Comparison of ENCODE assay signal across 8 cellular contexts in the genomic region with DNA sequence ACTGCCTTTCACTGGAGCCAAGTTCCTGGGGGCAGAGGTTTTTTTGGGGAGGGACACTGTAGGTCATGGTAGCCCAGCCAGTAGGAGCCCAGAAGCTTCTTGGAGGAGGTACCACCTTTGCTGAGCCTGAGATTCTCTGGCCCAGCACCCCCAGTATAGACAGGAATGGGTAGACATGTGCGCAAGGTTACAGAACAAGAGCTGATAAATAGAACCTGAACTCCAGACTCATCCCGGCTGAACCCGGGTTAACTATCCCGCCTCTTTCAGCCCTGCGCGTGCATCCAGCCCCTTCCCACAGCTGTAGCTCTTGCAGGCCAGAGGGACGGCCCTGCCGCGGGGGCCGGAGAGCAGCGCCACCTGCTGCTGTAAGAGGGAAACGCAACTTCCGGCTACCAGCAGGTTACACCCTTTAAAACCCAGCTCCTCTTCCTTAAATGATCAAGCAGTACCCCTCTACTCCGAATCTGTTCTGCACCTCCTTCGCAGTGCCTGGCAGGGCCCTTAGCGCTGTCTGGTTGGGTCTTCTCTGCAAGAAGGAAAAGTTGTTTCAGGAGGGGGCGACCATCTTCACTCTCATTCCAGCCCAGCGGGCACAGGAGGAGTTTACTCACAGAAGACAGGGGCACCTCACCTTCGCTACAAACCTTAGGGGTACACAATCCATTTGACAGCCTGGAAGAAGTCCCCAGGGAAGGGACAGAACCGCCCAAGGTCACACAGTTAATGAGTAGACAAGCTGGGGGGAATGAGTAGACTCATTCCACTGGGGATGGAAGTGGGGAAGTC. TPM values are rescaled to one million over a fixed set of nuclear protein-coding genes. Genes with fewer than 3 reads are reported as not detected.
DNase-seq lines count a peak whose midpoint lies in the region; ATAC-seq and TF ChIP-seq lines count a peak whose summit lies in the region.

No MANE protein-coding gene starts in this region.

- no peak overlapping the region for H3K4me3 Mint-ChIP-seq in activated CD8-positive, alpha-beta memory T cell treated with anti-CD3 and anti-CD28 coated beads, Interleukin-2, amount 10 ng/mL, durations not matched to agents 7 days and 5 days
- no peak overlapping the region for H3K4me3 Mint-ChIP-seq in naive thymus-derived CD4-positive, alpha-beta T cell

- peak; percentile 73 for ATAC-seq in HG03460 (IDR thresholded peaks at IDR 0.05; ENCODE audit: unreplicated experiment)
- ATAC-seq in activated CD8-positive, alpha-beta memory T cell treated with anti-CD3 and anti-CD28 coated beads, Interleukin-2, amount 10 ng/mL, durations not matched to agents 7 days and 5 days: peak; percentile 88
- ATAC-seq in naive thymus-derived CD4-positive, alpha-beta T cell: peak; percentile 83

- peaks cover 11% of the 10 kb centered on the region for H3K27me3 Mint-ChIP-seq in activated CD8-positive, alpha-beta memory T cell treated with anti-CD3 and anti-CD28 coated beads, Interleukin-2, amount 10 ng/mL, durations not matched to agents 7 days and 5 days
- H3K27me3 Mint-ChIP-seq in naive thymus-derived CD4-positive, alpha-beta T cell: peaks cover 17 to 24% (median 23%) of the 10 kb centered on the region in 5 donors

- TF ChIP-seq CTCF in 22Rv1 (IDR thresholded peaks at IDR 0.05): peak; percentile 99
- TF ChIP-seq CTCF in GM13976 (IDR thresholded peaks at IDR 0.05; ENCODE audit: borderline replicate concordance, control extremely low read depth, extremely low read depth, insufficient read depth, missing control alignments): peak; percentile 98
- TF ChIP-seq CTCF in epithelial cell of proximal tubule (conservative IDR thresholded peaks at IDR 0.05; ENCODE audit: low read depth, low read length): peak; percentile 94

- no peaks in the 10 kb centered on the region for H3K36me3 ChIP-seq in naive thymus-derived CD4-positive, alpha-beta T cell (ENCODE audit: control insufficient read depth in 2 of 3, insufficient read depth in 3 of 3, low read length in 3 of 3)

- no peaks in the 10 kb centered on the region for H3K9me3 ChIP-seq in naive thymus-derived CD4-positive, alpha-beta T cell (ENCODE audit: control insufficient read depth in 2 of 3, low read length in 3 of 3)

- no peak overlapping the region for H3K4me3 ChIP-seq in epithelial cell of proximal tubule (ENCODE audit: low read depth, low read length)
- no peak overlapping the region for H3K4me3 ChIP-seq in naive thymus-derived CD4-positive, alpha-beta T cell (ENCODE audit: low read length)

- H3K9me3 Mint-ChIP-seq in activated CD8-positive, alpha-beta memory T cell treated with anti-CD3 and anti-CD28 coated beads, Interleukin-2, amount 10 ng/mL, durations not matched to agents 7 days and 5 days (ENCODE audit: low read depth): no peaks in the 10 kb centered on the region
- peaks cover 0 to 4% (median 0%) of the 10 kb centered on the region in 11 donors for H3K9me3 Mint-ChIP-seq in naive thymus-derived CD4-positive, alpha-beta T cell

- DNase-seq in GM13976 (ENCODE audit: low spot score) (peak; percentile 90), NOMO-1 treated with dmso at 0.1 percent for 144 hours (lab: John Stamatoyannopoulos, UW; ENCODE audit: unreplicated experiment) (peak; percentile 22), epithelial cell of proximal tubule (ENCODE audit: low read depth) (no peak)
- peak; percentile 76 for DNase-seq in activated CD8-positive, alpha-beta memory T cell treated with anti-CD3 and anti-CD28 coated beads, Interleukin-2, amount 10 ng/mL, durations not matched to agents 7 days and 5 days
- DNase-seq in naive thymus-derived CD4-positive, alpha-beta T cell: peak; percentile 28 to 79 (median 51)
- peak; percentile 41 for DNase-seq in stimulated activated naive CD4-positive, alpha-beta T cell treated with Interleukin-2 at 50 U/mL for 16 hours (lab: John Stamatoyannopoulos, UW)

- H3K4me1 ChIP-seq in naive thymus-derived CD4-positive, alpha-beta T cell (ENCODE audit: control insufficient read depth in 2 of 2, insufficient read depth in 2 of 2, low read length in 2 of 2): no peaks in the 10 kb centered on the region

- H3K27ac ChIP-seq in 22Rv1: no peak overlapping the region; the same call in 1 of the 2 replicates
- no peak overlapping the region for H3K27ac ChIP-seq in naive thymus-derived CD4-positive, alpha-beta T cell (ENCODE audit: low read depth, low read length)

- peaks cover 11% of the 10 kb centered on the region for H3K4me1 Mint-ChIP-seq in activated CD8-positive, alpha-beta memory T cell treated with anti-CD3 and anti-CD28 coated beads, Interleukin-2, amount 10 ng/mL, durations not matched to agents 7 days and 5 days
- H3K4me1 Mint-ChIP-seq in naive thymus-derived CD4-positive, alpha-beta T cell: peaks cover 0 to 18% (median 15%) of the 10 kb centered on the region in 7 donors

- peak overlapping the region; percentile 26 for H3K27ac Mint-ChIP-seq in activated CD8-positive, alpha-beta memory T cell treated with anti-CD3 and anti-CD28 coated beads, Interleukin-2, amount 10 ng/mL, durations not matched to agents 7 days and 5 days
- no peak overlapping the region for H3K27ac Mint-ChIP-seq in naive thymus-derived CD4-positive, alpha-beta T cell

- POLR2A ChIA-PET in naive thymus-derived CD4-positive, alpha-beta T cell (lab: Charles Lee): no interaction called here

- H3K36me3 Mint-ChIP-seq in activated CD8-positive, alpha-beta memory T cell treated with anti-CD3 and anti-CD28 coated beads, Interleukin-2, amount 10 ng/mL, durations not matched to agents 7 days and 5 days: peaks cover 24% of the 10 kb centered on the region
- H3K36me3 Mint-ChIP-seq in naive thymus-derived CD4-positive, alpha-beta T cell: peaks cover 0 to 23% (median 4%) of the 10 kb centered on the region in 5 donors

- in situ Hi-C loops in GM13976 (cut with MboI; ENCODE audit: low sequenced_read_pairs, unreplicated experiment): loop anchor here (5.0 to 10.0 kb wide), 2 partner anchors 83 to 291 kb away; no protein-coding TSS in a partner anchor

- CTCF ChIA-PET in activated CD8-positive, alpha-beta memory T cell treated with anti-CD3 and anti-CD28 coated beads, Interleukin-2, amount 10 ng/mL, durations not matched to agents 7 days and 5 days (lab: Charles Lee): interaction anchor here (0.6 to 4.4 kb wide), 48 partner anchors 9 to 443 kb away, joined by 3 to 55 read pairs (median 4); a partner anchor contains a TSS
- CTCF ChIA-PET in naive thymus-derived CD4-positive, alpha-beta T cell (lab: Charles Lee): interaction anchor here (0.5 to 1.1 kb wide), 7 partner anchors 11 to 293 kb away, joined by 3 to 6 read pairs (median 3); no protein-coding TSS in a partner anchor

- intact Hi-C loops in naive thymus-derived CD4-positive, alpha-beta T cell (cut with micrococcal nuclease): loop anchor here in 1 of 2 donors (1.0 kb wide), 2 partner anchors 84 to 291 kb away; no protein-coding TSS in a partner anchor

- peaks cover 0 to 11% of the 10 kb centered on the region in 2 donors for H3K27me3 ChIP-seq in naive thymus-derived CD4-positive, alpha-beta T cell (ENCODE audit: control insufficient read depth in 2 of 2, insufficient read depth in 2 of 2, low read length in 2 of 2)

RNA-seq across cellular contexts. Expression of a gene that starts 7.5 kb away (rescaled TPM):
- total RNA-seq in activated CD8-positive, alpha-beta memory T cell treated with anti-CD3 and anti-CD28 coated beads, Interleukin-2, amount 10 ng/mL, durations not matched to agents 7 days and 5 days: 10 to 100 TPM; 17.7 to 20.0 TPM
- total RNA-seq in epithelial cell of proximal tubule: 35.4 and 52.0 TPM in 2 replicates
- total RNA-seq in naive thymus-derived CD4-positive, alpha-beta T cell: 10 to 100 TPM in 1 of 5 experiments, 1 to 10 TPM in 2, under 1 TPM in 2; 0.61 to 14.8 (median 1.0) TPM
- polyA plus RNA-seq in naive thymus-derived CD4-positive, alpha-beta T cell: under 1 TPM; 0.12 to 0.17 TPM

RNA-seq across cellular contexts. Expression of a gene that starts 30.1 kb away (rescaled TPM):
- total RNA-seq in activated CD8-positive, alpha-beta memory T cell treated with anti-CD3 and anti-CD28 coated beads, Interleukin-2, amount 10 ng/mL, durations not matched to agents 7 days and 5 days: not detected
- total RNA-seq in epithelial cell of proximal tubule: not detected in 2 replicates
- not detected for total RNA-seq in naive thymus-derived CD4-positive, alpha-beta T cell
- polyA plus RNA-seq in naive thymus-derived CD4-positive, alpha-beta T cell: not detected

RNA-seq across cellular contexts. Expression of a gene that starts 35.4 kb away (rescaled TPM):
- not detected for total RNA-seq in activated CD8-positive, alpha-beta memory T cell treated with anti-CD3 and anti-CD28 coated beads, Interleukin-2, amount 10 ng/mL, durations not matched to agents 7 days and 5 days
- total RNA-seq in epithelial cell of proximal tubule: 2.6 and 4.0 TPM in 2 replicates
- not detected for total RNA-seq in naive thymus-derived CD4-positive, alpha-beta T cell
- polyA plus RNA-seq in naive thymus-derived CD4-positive, alpha-beta T cell: not detected
